Comparison of ENCODE assay signal across 34 cellular contexts in the genomic region with DNA sequence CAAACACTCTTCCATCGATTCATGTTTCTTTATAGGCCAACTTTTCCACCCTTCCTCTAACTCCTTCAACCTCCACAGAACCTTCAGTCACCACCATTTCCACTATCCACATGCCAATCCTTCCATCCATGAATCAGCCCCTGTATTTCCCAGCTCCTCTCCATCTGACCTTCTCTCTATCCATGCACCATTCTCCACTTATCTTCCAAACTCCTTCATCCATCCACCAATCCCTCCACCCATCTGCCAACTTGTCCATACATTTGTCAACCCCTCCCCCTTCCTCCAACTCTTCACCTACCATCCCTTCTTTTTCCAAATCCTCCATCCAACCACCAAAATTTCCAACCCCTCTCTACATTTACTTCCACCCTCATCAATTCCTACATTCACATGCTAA. TPM values are rescaled to one million over a fixed set of nuclear protein-coding genes. Genes with fewer than 3 reads are reported as not detected.
"Had no signal": no experiment of that assay in that cellular context is flagged by ENCODE, and none has a peak within 500 bp of the region (broad histone marks: within the 10 kb centered on the region; RNA-seq: fewer than 3 reads in every experiment).

No MANE protein-coding gene starts in this region.

- H3K27me3 ChIP-seq: adrenal gland, body of pancreas, brain microvascular endothelial cell, breast epithelium had no signal

- DNase-seq: activated B cell treated with CpG ODN at 0.5 μM for 24 hours; activated CD4-positive, alpha-beta memory T cell treated with anti-CD3 and anti-CD28 coated beads for 36 hours; activated CD4-positive, alpha-beta T cell treated with anti-CD3 and anti-CD28 coated beads for 4 hours; activated CD4-positive, alpha-beta T cell treated with anti-CD3 and anti-CD28 coated beads, Interleukin-2, amount 10 ng/mL, durations not matched to agents 24 days and 14 days; activated CD4-positive, alpha-beta T cell treated with anti-CD3 and anti-CD28 coated beads, Interleukin-2, amount 50 U/mL, for 1 hour; activated CD4-positive, alpha-beta T cell treated with anti-CD3 and anti-CD28 coated beads, Interleukin-2, amount 50 U/mL, for 4 hours; activated CD4-positive, CD25-positive, alpha-beta regulatory T cell treated with anti-CD3 and anti-CD28 coated beads, Interleukin-2, amount 50 U/mL, for 72 hours; activated CD8-positive, alpha-beta memory T cell treated with anti-CD3 and anti-CD28 coated beads, Interleukin-2, amount 50 U/mL, for 4 hours; activated CD8-positive, alpha-beta T cell treated with anti-CD3 and anti-CD28 coated beads for 36 hours; activated effector memory CD4-positive, alpha-beta T cell treated with anti-CD3 and anti-CD28 coated beads, Interleukin-2, amount 50 U/mL, for 16 hours; activated gamma-delta T cell treated with Interleukin-2 at 50 U/mL for 16 hours; activated naive CD4-positive, alpha-beta T cell; activated naive CD4-positive, alpha-beta T cell treated with anti-CD3 and anti-CD28 coated beads for 36 hours; activated naive CD4-positive, alpha-beta T cell treated with anti-CD3 and anti-CD28 coated beads, Interleukin-2, amount 50 U/mL, for 16 hours; activated naive CD8-positive, alpha-beta T cell treated with anti-CD3 and anti-CD28 coated beads for 36 hours; activated T-cell treated with anti-CD3 and anti-CD28 coated beads for 4 hours; activated T-cell treated with anti-CD3 and anti-CD28 coated beads, Interleukin-2, amount 50 U/mL, for 1 hour; activated T-cell treated with anti-CD3 and anti-CD28 coated beads, Interleukin-2, amount 50 U/mL, for 4 hours; activated T-cell treated with anti-CD3 and anti-CD28 coated beads, Interleukin-2, amount 50 U/mL, for 72 hours; adrenal gland; amniotic stem cell; aorta; body of pancreas; brain microvascular endothelial cell; central memory CD4-positive, alpha-beta T cell; T-helper 1 cell; T-helper 2 cell; T-helper 9 cell had no signal

- H3K36me3 ChIP-seq: adrenal gland, brain microvascular endothelial cell, breast epithelium had no signal

- H3K4me3 ChIP-seq: adrenal gland, body of pancreas, breast epithelium had no signal

- FAIRE-seq: astrocyte, TTC549 had no signal

- H3K4me1 ChIP-seq: breast epithelium had no signal

- ATAC-seq: activated CD8-positive, alpha-beta T cell treated with anti-CD3 and anti-CD28 coated beads for 36 hours; activated naive CD4-positive, alpha-beta T cell treated with anti-CD3 and anti-CD28 coated beads, Interleukin-2, amount 50 U/mL, for 72 hours; activated T-cell treated with anti-CD3 and anti-CD28 coated beads, Interleukin-2, amount 50 U/mL, for 4 hours; activated T-cell treated with anti-CD3 and anti-CD28 coated beads, Interleukin-2, amount 50 U/mL, for 72 hours; activated T-helper 17 cell treated with anti-CD3 and anti-CD28 coated beads, Interleukin-2, amount 50 U/mL, for 72 hours; body of pancreas had no signal

- H3K27ac ChIP-seq: adrenal gland, body of pancreas, brain microvascular endothelial cell, breast epithelium, VCaP had no signal

- H3K9me3 ChIP-seq: adrenal gland, body of pancreas, breast epithelium had no signal

RNA-seq across cellular contexts. Expression of gene MAFB, which starts 49.9 kb away (rescaled TPM):
- total RNA-seq: activated CD4-positive, alpha-beta memory T cell treated with anti-CD3 and anti-CD28 coated beads for 36 hours; activated CD8-positive, alpha-beta T cell treated with anti-CD3 and anti-CD28 coated beads for 36 hours; activated naive CD4-positive, alpha-beta T cell treated with anti-CD3 and anti-CD28 coated beads for 36 hours; activated naive CD8-positive, alpha-beta T cell treated with anti-CD3 and anti-CD28 coated beads for 36 hours; activated T-helper 17 cell treated with anti-CD3 and anti-CD28 coated beads, Interleukin-2, amount 50 U/mL, for 72 hours had no signal
